2 cellular contexts compared by ENCODE assay signal in genomic region chr17:63780928-63781327, GRCh38.
TF ChIP-seq lines count a peak whose summit lies in the region.

No MANE protein-coding gene starts in this region.

TF ChIP-seq in SK-N-SH, 30 proteins besides CTCF, POLR2A, EP300 and RAD21:
- TF ChIP-seq USF1 (IDR thresholded peaks at IDR 0.05; ENCODE audit: borderline replicate concordance, low read depth) (no peak), TEAD4 (IDR thresholded peaks at IDR 0.05; ENCODE audit: borderline replicate concordance, insufficient read depth) (no peak), PBX3 (IDR thresholded peaks at IDR 0.05) (no peak), RXRA (IDR thresholded peaks at IDR 0.05; ENCODE audit: borderline replicate concordance, low read depth) (no peak), RCOR1 (IDR thresholded peaks at IDR 0.05; ENCODE audit: low read length) (no peak), TAF1 (IDR thresholded peaks at IDR 0.05; ENCODE audit: borderline replicate concordance, low read depth, low read length) (no peak), RFX5 (IDR thresholded peaks at IDR 0.05; ENCODE audit: low read length) (no peak), EZH2phosphoT487 (IDR thresholded peaks at IDR 0.05; ENCODE audit: borderline replicate concordance, low read depth) (no peak), NFIC (IDR thresholded peaks at IDR 0.05; ENCODE audit: borderline replicate concordance) (no peak), NRF1 (IDR thresholded peaks at IDR 0.05; ENCODE audit: low read depth, low read length) (no peak), CHD2 (IDR thresholded peaks at IDR 0.05; ENCODE audit: low read length, partially characterized antibody) (no peak), SMC3 (IDR thresholded peaks at IDR 0.05; ENCODE audit: low read depth, low read length) (no peak)
- TF ChIP-seq, protein P1, sequence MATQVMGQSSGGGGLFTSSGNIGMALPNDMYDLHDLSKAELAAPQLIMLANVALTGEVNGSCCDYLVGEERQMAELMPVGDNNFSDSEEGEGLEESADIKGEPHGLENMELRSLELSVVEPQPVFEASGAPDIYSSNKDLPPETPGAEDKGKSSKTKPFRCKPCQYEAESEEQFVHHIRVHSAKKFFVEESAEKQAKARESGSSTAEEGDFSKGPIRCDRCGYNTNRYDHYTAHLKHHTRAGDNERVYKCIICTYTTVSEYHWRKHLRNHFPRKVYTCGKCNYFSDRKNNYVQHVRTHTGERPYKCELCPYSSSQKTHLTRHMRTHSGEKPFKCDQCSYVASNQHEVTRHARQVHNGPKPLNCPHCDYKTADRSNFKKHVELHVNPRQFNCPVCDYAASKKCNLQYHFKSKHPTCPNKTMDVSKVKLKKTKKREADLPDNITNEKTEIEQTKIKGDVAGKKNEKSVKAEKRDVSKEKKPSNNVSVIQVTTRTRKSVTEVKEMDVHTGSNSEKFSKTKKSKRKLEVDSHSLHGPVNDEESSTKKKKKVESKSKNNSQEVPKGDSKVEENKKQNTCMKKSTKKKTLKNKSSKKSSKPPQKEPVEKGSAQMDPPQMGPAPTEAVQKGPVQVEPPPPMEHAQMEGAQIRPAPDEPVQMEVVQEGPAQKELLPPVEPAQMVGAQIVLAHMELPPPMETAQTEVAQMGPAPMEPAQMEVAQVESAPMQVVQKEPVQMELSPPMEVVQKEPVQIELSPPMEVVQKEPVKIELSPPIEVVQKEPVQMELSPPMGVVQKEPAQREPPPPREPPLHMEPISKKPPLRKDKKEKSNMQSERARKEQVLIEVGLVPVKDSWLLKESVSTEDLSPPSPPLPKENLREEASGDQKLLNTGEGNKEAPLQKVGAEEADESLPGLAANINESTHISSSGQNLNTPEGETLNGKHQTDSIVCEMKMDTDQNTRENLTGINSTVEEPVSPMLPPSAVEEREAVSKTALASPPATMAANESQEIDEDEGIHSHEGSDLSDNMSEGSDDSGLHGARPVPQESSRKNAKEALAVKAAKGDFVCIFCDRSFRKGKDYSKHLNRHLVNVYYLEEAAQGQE (IDR thresholded peaks at IDR 0.05; ENCODE audit: low read depth, low read length) = no peak

TF ChIP-seq in SK-N-SH treated with all-trans-retinoic acid at 6 μM for 48 hours, 23 proteins besides CTCF, POLR2A, EP300 and RAD21:
- TF ChIP-seq, protein P2, sequence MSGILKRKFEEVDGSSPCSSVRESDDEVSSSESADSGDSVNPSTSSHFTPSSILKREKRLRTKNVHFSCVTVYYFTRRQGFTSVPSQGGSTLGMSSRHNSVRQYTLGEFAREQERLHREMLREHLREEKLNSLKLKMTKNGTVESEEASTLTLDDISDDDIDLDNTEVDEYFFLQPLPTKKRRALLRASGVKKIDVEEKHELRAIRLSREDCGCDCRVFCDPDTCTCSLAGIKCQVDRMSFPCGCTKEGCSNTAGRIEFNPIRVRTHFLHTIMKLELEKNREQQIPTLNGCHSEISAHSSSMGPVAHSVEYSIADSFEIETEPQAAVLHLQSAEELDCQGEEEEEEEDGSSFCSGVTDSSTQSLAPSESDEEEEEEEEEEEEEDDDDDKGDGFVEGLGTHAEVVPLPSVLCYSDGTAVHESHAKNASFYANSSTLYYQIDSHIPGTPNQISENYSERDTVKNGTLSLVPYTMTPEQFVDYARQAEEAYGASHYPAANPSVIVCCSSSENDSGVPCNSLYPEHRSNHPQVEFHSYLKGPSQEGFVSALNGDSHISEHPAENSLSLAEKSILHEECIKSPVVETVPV (CRISPR knock-in tag; IDR thresholded peaks at IDR 0.05) = no peak
- no peak for TF ChIP-seq POU6F1 (CRISPR knock-in tag; IDR thresholded peaks at IDR 0.05; ENCODE audit: borderline replicate concordance, low read depth)
TF ChIP-seq in SK-N-SH treated with all-trans-retinoic acid at 6 μM for 48 hours: peak in this region for 0.
